14 cellular contexts compared by ENCODE assay signal in the genomic region with DNA sequence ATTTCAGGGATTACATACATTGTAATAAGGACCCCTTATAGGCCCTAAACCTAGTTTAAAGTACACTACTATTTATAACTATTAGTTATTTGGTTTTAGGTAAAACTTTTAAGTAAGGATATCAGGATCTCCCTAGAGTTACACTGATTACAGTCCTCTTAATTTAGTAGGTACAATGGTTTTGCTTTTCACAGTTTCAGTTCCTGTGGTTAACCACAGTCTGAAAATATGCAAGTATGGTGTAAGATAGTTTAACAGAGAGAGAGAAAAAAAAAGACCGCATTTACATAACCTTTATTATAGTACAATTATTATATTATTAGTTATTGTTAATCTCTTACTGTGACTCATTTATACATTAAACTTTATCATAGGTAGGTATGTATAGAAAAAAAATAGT.
DNase-seq lines count a peak whose midpoint lies in the region; ATAC-seq and TF ChIP-seq lines count a peak whose summit lies in the region.
"Had no signal": no experiment of that assay in that cellular context is flagged by ENCODE, and none has a peak within 500 bp of the region (broad histone marks: within the 10 kb centered on the region; RNA-seq: fewer than 3 reads in every experiment).

No MANE protein-coding gene starts in this region.

- no peaks in the 10 kb centered on the region for H3K27me3 Mint-ChIP-seq in neural progenitor cell (ENCODE audit: insufficient read depth, low read depth)

- peak overlapping the region; percentile 34 for H3K4me2 ChIP-seq in BLaER1
- no peak overlapping the region for H3K4me2 ChIP-seq in Karpas-422 (ENCODE audit: low read depth, low read length, poor library complexity, severe bottlenecking)
- H3K4me2 ChIP-seq in neural progenitor cell = no peak overlapping the region
- H3K4me2 ChIP-seq in smooth muscle cell = no peak overlapping the region

- H3F3A ChIP-seq in neural progenitor cell (ENCODE audit: low read depth) (no peaks in the 10 kb centered on the region), smooth muscle cell (ENCODE audit: low read depth) (no peaks in the 10 kb centered on the region)

- H3K4me1 ChIP-seq in BLaER1 (peaks cover 16% of the 10 kb centered on the region), Karpas-422 (ENCODE audit: low read length) (peaks cover 3% of the 10 kb centered on the region; the same call in 1 of the 2 replicates), neural progenitor cell (no peaks in the 10 kb centered on the region), smooth muscle cell (ENCODE audit: low read depth) (no peaks in the 10 kb centered on the region)

- H3K79me2 ChIP-seq in Karpas-422 (ENCODE audit: low read length) (no peaks in the 10 kb centered on the region), neural progenitor cell (ENCODE audit: low read depth) (no peaks in the 10 kb centered on the region), smooth muscle cell (ENCODE audit: low read depth) (no peaks in the 10 kb centered on the region)

- no peaks in the 10 kb centered on the region for H3K4me1 Mint-ChIP-seq in neural progenitor cell

- H3K9ac ChIP-seq in BLaER1 (no peak overlapping the region), Karpas-422 (ENCODE audit: low read length) (no peak overlapping the region), neural progenitor cell (no peak overlapping the region), smooth muscle cell (ENCODE audit: low read depth) (no peak overlapping the region)

- no peak overlapping the region for H3K4me3 Mint-ChIP-seq in neural progenitor cell

- H3K27ac Mint-ChIP-seq in neural progenitor cell = no peak overlapping the region

- no peaks in the 10 kb centered on the region for H3K9me3 ChIP-seq in BLaER1
- peaks cover 16% of the 10 kb centered on the region; the same call in 1 of the 2 replicates for H3K9me3 ChIP-seq in Karpas-422 (ENCODE audit: low read length)
- H3K9me3 ChIP-seq in neural progenitor cell (ENCODE audit: low read depth) = no peaks in the 10 kb centered on the region
- H3K9me3 ChIP-seq in smooth muscle cell (replicated peaks; ENCODE audit: low read depth) = no peaks in the 10 kb centered on the region

- H3K9me3 Mint-ChIP-seq in neural progenitor cell = no peaks in the 10 kb centered on the region

- H2AFZ ChIP-seq in Karpas-422 (ENCODE audit: low read length) (no peak overlapping the region), neural progenitor cell (replicated peaks) (no peak overlapping the region), smooth muscle cell (ENCODE audit: low read depth) (no peak overlapping the region)

- DNase-seq in Karpas-422 (peak; percentile 40), occipital lobe (lab: John Stamatoyannopoulos, UW) (no peak), neural progenitor cell (ENCODE audit: low spot score) (no peak), smooth muscle cell (lab: John Stamatoyannopoulos, UW; ENCODE audit: unreplicated experiment) (no peak)
- DNase-seq: activated CD4-positive, alpha-beta T cell treated with anti-CD3 and anti-CD28 coated beads, Interleukin-2, amount 50 U/mL, for 4 hours; activated effector memory CD4-positive, alpha-beta T cell treated with anti-CD3 and anti-CD28 coated beads, Interleukin-2, amount 50 U/mL, for 16 hours; NCI-H226; trophoblast cell had no signal

- no peaks in the 10 kb centered on the region for H3K9me2 ChIP-seq in Karpas-422 (replicated peaks; ENCODE audit: insufficient read depth, low read length)

- H3K27ac ChIP-seq in BLaER1 = no peak overlapping the region
- H3K27ac ChIP-seq in Karpas-422 (ENCODE audit: low read length) = no peak overlapping the region
- no peak overlapping the region for H3K27ac ChIP-seq in neural progenitor cell
- H3K27ac ChIP-seq in smooth muscle cell (ENCODE audit: low read depth) = no peak overlapping the region
- H3K27ac ChIP-seq: cardiac muscle cell, HL-60 had no signal

- H3K36me3 Mint-ChIP-seq in neural progenitor cell = no peaks in the 10 kb centered on the region

- WGBS in smooth muscle cell (ENCODE audit: low lambda C conversion rate) = 95% methylated on average over 1 of the region's 1 CpG

- TF ChIP-seq CTCF in neural progenitor cell (IDR thresholded peaks at IDR 0.05) (no peak), smooth muscle cell (IDR thresholded peaks at IDR 0.05; ENCODE audit: borderline replicate concordance, insufficient read depth, poor library complexity, severe bottlenecking) (no peak)

- ATAC-seq in GM19467 (IDR thresholded peaks at IDR 0.05; ENCODE audit: unreplicated experiment) (peak; percentile 64), HG02970 (IDR thresholded peaks at IDR 0.05; ENCODE audit: low FRiP score, unreplicated experiment) (peak; percentile 73), HG02763 (IDR thresholded peaks at IDR 0.05; ENCODE audit: unreplicated experiment) (no peak)

- H4K20me1 ChIP-seq in BLaER1 (no peaks in the 10 kb centered on the region), Karpas-422 (ENCODE audit: insufficient read depth, low read depth, low read length) (no peaks in the 10 kb centered on the region), neural progenitor cell (ENCODE audit: low read depth) (no peaks in the 10 kb centered on the region), smooth muscle cell (ENCODE audit: low read depth) (no peaks in the 10 kb centered on the region)

- no peak overlapping the region for H3K4me3 ChIP-seq in BLaER1
- no peak overlapping the region for H3K4me3 ChIP-seq in Karpas-422 (ENCODE audit: low read length)
- no peak overlapping the region for H3K4me3 ChIP-seq in neural progenitor cell
- H3K4me3 ChIP-seq in smooth muscle cell = no peak overlapping the region
- H3K4me3 ChIP-seq: cardiac muscle cell had no signal

- H3K27me3 ChIP-seq in BLaER1 = no peaks in the 10 kb centered on the region
- no peaks in the 10 kb centered on the region for H3K27me3 ChIP-seq in Karpas-422 (ENCODE audit: low read length)
- H3K27me3 ChIP-seq in neural progenitor cell = no peaks in the 10 kb centered on the region
- no peaks in the 10 kb centered on the region for H3K27me3 ChIP-seq in smooth muscle cell (ENCODE audit: low read depth)
- H3K27me3 ChIP-seq: cardiac muscle cell had no signal

- H3K36me3 ChIP-seq in BLaER1 (no peaks in the 10 kb centered on the region), Karpas-422 (ENCODE audit: insufficient read depth, low read length) (no peaks in the 10 kb centered on the region), neural progenitor cell (no peaks in the 10 kb centered on the region), smooth muscle cell (ENCODE audit: low read depth) (no peaks in the 10 kb centered on the region)
- H3K36me3 ChIP-seq: cardiac muscle cell had no signal
